ENCODE assay signal across 1 cellular context in the genomic region with DNA sequence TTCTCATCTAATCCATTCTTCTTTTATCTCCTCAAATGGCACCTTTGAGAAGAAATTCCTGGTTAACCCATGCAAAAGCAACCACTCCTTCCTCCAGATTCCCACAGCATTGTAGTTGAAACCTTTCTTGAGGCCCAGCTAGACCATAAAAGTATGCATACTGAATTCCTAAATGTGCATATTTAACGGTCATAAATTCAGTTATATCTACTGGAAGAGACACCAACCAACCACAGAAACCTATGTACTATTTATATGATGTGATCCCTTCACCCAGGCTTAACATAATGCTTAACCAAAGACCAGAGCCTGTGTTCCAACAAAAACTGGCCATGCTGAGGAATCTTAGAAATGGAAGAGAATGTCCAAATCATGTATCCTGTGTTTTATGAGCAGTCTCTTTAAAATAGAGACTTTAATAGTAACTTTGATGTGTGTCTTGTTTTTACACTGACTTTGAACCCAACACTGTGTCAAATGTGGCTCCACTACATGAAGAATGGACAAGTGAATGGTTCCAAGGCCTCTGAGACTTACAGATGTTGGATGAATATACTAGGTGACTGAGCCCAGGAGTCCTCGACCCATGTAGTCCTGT.
TF ChIP-seq lines count a peak whose summit lies in the region.

No MANE protein-coding gene starts in this region.

TF ChIP-seq in IMR-90, 13 proteins besides CTCF, POLR2A, EP300 and RAD21 (continued from another document):
- TF ChIP-seq CHD1 (IDR thresholded peaks at IDR 0.05; ENCODE audit: low read depth, low read length) (no peak), RCOR1 (IDR thresholded peaks at IDR 0.05; ENCODE audit: insufficient replicate concordance, low read length) (no peak), MXI1 (IDR thresholded peaks at IDR 0.05; ENCODE audit: borderline replicate concordance, low read depth, low read length) (no peak), SMC3 (IDR thresholded peaks at IDR 0.05; ENCODE audit: low read depth, low read length) (no peak), FOS (IDR thresholded peaks at IDR 0.05; ENCODE audit: low read depth, low read length) (no peak), BHLHE40 (IDR thresholded peaks at IDR 0.05; ENCODE audit: low read depth, low read length) (no peak), MAFK (IDR thresholded peaks at IDR 0.05; ENCODE audit: low read depth, low read length) (no peak), CEBPB (IDR thresholded peaks at IDR 0.05; ENCODE audit: low read depth, low read length) (no peak), USF2 (IDR thresholded peaks at IDR 0.05; ENCODE audit: low read depth, low read length) (no peak), MAZ (IDR thresholded peaks at IDR 0.05; ENCODE audit: borderline replicate concordance, low read depth, low read length) (no peak)
- TF ChIP-seq, protein P1, sequence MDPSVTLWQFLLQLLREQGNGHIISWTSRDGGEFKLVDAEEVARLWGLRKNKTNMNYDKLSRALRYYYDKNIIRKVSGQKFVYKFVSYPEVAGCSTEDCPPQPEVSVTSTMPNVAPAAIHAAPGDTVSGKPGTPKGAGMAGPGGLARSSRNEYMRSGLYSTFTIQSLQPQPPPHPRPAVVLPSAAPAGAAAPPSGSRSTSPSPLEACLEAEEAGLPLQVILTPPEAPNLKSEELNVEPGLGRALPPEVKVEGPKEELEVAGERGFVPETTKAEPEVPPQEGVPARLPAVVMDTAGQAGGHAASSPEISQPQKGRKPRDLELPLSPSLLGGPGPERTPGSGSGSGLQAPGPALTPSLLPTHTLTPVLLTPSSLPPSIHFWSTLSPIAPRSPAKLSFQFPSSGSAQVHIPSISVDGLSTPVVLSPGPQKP (IDR thresholded peaks at IDR 0.05; ENCODE audit: borderline replicate concordance, low read depth, low read length) = no peak
